17 cellular contexts compared by ENCODE assay signal in the genomic region with DNA sequence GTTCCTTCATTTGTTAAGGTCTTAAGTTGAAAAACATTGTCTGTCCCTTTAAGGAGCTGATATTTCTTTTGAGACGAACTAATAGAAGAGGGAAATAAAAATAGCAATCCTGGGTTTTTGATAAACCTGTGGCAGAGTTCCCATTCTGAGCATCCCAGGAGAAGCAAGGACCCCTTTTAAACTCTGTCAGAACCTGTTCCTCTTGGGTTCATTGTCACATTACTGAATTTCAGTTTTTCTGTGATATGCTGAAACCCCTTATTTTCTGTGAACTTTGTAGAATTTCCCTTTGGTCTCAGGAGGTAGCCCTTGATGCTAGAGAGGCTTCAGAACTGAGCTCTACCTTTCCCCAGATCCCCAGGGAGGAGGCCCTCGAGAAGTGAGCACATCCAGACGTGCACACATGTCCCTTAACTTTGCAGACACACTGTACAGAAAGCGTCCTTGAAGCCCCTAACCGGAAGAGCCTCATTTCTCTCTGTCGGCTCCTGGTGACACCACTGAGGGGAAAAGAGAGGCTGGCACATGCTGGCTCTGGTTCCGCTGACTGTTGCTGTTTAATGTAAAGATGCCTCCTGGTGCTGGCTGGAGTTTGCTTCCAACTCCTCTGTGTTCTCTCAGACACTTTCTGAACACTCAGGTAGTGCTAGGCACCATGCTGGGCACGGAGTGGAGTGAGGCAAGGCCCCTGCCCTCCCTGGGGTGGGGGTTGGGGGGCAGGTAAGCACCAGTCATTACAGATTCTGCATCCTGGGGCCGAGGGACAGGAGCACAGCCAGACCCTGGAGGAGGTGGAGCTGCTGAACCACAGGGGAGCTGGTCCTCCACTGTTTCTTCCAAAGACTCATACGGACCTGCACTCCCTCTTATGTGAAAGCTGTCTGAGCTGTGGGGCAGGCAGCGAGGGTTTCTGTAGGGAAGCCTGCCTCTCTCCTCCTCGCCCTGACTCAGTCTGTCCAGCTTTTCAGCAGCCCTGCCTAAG.
"Had no signal": no experiment of that assay in that cellular context is flagged by ENCODE, and none has a peak within 500 bp of the region (broad histone marks: within the 10 kb centered on the region; RNA-seq: fewer than 3 reads in every experiment).

No MANE protein-coding gene starts in this region.

- ATAC-seq: gastroesophageal sphincter; heart right ventricle; left colon; lower lobe of right lung; stimulated activated naive CD8-positive, alpha-beta T cell treated with anti-CD3 and anti-CD28 coated beads, Interleukin-15, Interleukin-2, amounts not matched to agents 100 U/mL and 50 U/mL, for 24 hours had no signal

- H3K27ac Mint-ChIP-seq: activated naive CD8-positive, alpha-beta T cell treated with anti-CD3 and anti-CD28 coated beads, Interleukin-2, amount 50 U/mL, for 24 hours; T-helper 2 cell treated with Interferon-gamma antibody and Interleukin-4, amounts not matched to agents 5 μg/mL and 100 μg/mL, for 36 hours had no signal

- H3K27me3 Mint-ChIP-seq: activated naive CD8-positive, alpha-beta T cell treated with anti-CD3 and anti-CD28 coated beads, Interleukin-2, amount 50 U/mL, for 24 hours had no signal

- H3K9me3 Mint-ChIP-seq: activated naive CD8-positive, alpha-beta T cell treated with anti-CD3 and anti-CD28 coated beads, Interleukin-2, amount 50 U/mL, for 24 hours; T-helper 2 cell treated with Interferon-gamma antibody and Interleukin-4, amounts not matched to agents 5 μg/mL and 100 μg/mL, for 36 hours had no signal

- FAIRE-seq: astrocyte, islet of Langerhans had no signal

- H3K4me3 Mint-ChIP-seq: activated naive CD8-positive, alpha-beta T cell treated with anti-CD3 and anti-CD28 coated beads, Interleukin-2, amount 50 U/mL, for 24 hours; T-helper 2 cell treated with Interferon-gamma antibody and Interleukin-4, amounts not matched to agents 5 μg/mL and 100 μg/mL, for 36 hours had no signal

- DNase-seq: activated CD4-positive, alpha-beta T cell treated with anti-CD3 and anti-CD28 coated beads, Interleukin-2, amount 50 U/mL, for 1 hour; activated naive CD4-positive, alpha-beta T cell; activated naive CD8-positive, alpha-beta T cell treated with anti-CD3 and anti-CD28 coated beads, Interleukin-2, amount 50 U/mL, for 24 hours; activated T-cell treated with anti-CD3 and anti-CD28 coated beads for 4 hours; erythroblast; heart right ventricle; left colon; lower lobe of right lung; midbrain; stimulated activated CD4-positive, alpha-beta T cell treated with anti-CD3 and anti-CD28 coated beads, Interleukin-15, amount 100 ng/mL, for 24 hours; stimulated activated CD4-positive, alpha-beta T cell treated with anti-CD3 and anti-CD28 coated beads, Interleukin-4, amount 100 ng/mL, for 1 hour; stimulated activated naive CD8-positive, alpha-beta T cell treated with anti-CD3 and anti-CD28 coated beads, Interleukin-15, Interleukin-2, amounts not matched to agents 100 U/mL and 50 U/mL, for 24 hours; transverse colon had no signal
